8 cellular contexts compared by ENCODE assay signal in genomic region chr2:44358498-44358897, GRCh38. TPM values are rescaled to one million over a fixed set of nuclear protein-coding genes. Genes with fewer than 3 reads are reported as not detected.
A peak's percentile ranks its signal among the peaks of the same experiment; 100 is the strongest.
DNase-seq lines count a peak whose midpoint lies in the region; ATAC-seq and TF ChIP-seq lines count a peak whose summit lies in the region.

No MANE protein-coding gene starts in this region.

- intact Hi-C loops in CD4-positive, alpha-beta T cell (cut with DNase I, micrococcal nuclease) = loop anchor here in 1 of 2 experiments (10.0 kb wide), 1 partner anchor 1994 kb away; the partner anchor contains the start of gene COX7A2L

- H3K9me3 ChIP-seq in CD4-positive, alpha-beta T cell (ENCODE audit: control insufficient read depth, low read length) = no peaks in the 10 kb centered on the region

- no peaks in the 10 kb centered on the region for H3K27me3 Mint-ChIP-seq in CD4-positive, alpha-beta T cell

- no peak for ATAC-seq in CD4-positive, alpha-beta T cell (ENCODE audit: poor library complexity)
- ATAC-seq in GM19438 (IDR thresholded peaks at IDR 0.05; ENCODE audit: low read depth, unreplicated experiment) = peak; percentile 31
- no peak for ATAC-seq in HG03045 (IDR thresholded peaks at IDR 0.05; ENCODE audit: unreplicated experiment)

- peak overlapping the region; percentile 64 for H3K4me3 Mint-ChIP-seq in CD4-positive, alpha-beta T cell

- no peaks in the 10 kb centered on the region for H3K27me3 ChIP-seq in CD4-positive, alpha-beta T cell (ENCODE audit: control insufficient read depth, insufficient read depth, low read length)

- POLR2A ChIA-PET in CD4-positive, alpha-beta T cell (lab: Charles Lee) = interaction anchor here (1.1 to 1.3 kb wide), 2 partner anchors 20 to 33 kb away, joined by 3 read pairs; no protein-coding TSS in a partner anchor
- POLR2A ChIA-PET in HEK293T (lab: Yijun Ruan, JAX) = no interaction called here

- H3K27ac ChIP-seq in CD4-positive, alpha-beta T cell (ENCODE audit: low read depth, low read length) = no peak overlapping the region

- CTCF ChIA-PET in CD4-positive, alpha-beta T cell (lab: Charles Lee) = interaction anchor here (0.6 to 0.9 kb wide), 3 partner anchors 8 to 121 kb away, joined by 3 to 4 read pairs (median 3); no protein-coding TSS in a partner anchor
- CTCF ChIA-PET in HEK293T (lab: Yijun Ruan, JAX) = interaction anchor here (0.7 kb wide), 1 partner anchor 1563 kb away, joined by 3 read pairs; no protein-coding TSS in a partner anchor

- DNase-seq in CD4-positive, alpha-beta T cell = peak in 4 of 10 experiments; percentile 9 to 26 (median 12)
- DNase-seq in NCI-H510A (lab: John Stamatoyannopoulos, UW) = peak; percentile 75
- peak; percentile 72 for DNase-seq in astrocyte of the spinal cord (ENCODE audit: low read depth, low spot score)
- DNase-seq in skeletal muscle cell (ENCODE audit: low read depth) = peak; percentile 25
- DNase-seq in HEK293T (ENCODE audit: extremely low spot score) = no peak
- DNase-seq in midbrain (lab: John Stamatoyannopoulos, UW) = no peak

- H3K4me1 Mint-ChIP-seq in CD4-positive, alpha-beta T cell (ENCODE audit: low read depth) = peaks cover 60% of the 10 kb centered on the region

- peak overlapping the region; percentile 52 for H3K27ac Mint-ChIP-seq in CD4-positive, alpha-beta T cell

- in situ Hi-C loops in astrocyte of the spinal cord (cut with HindIII; ENCODE audit: low sequenced_read_pairs) = no loop called here

- TF ChIP-seq CTCF in CD4-positive, alpha-beta T cell (IDR thresholded peaks at IDR 0.05) = no peak
- no peak for TF ChIP-seq CTCF in astrocyte of the spinal cord (IDR thresholded peaks at IDR 0.05; ENCODE audit: low read depth, low read length)

- H3K36me3 Mint-ChIP-seq in CD4-positive, alpha-beta T cell (ENCODE audit: low read depth) = peaks cover 48% of the 10 kb centered on the region

- H3K9me3 Mint-ChIP-seq in CD4-positive, alpha-beta T cell = no peaks in the 10 kb centered on the region

- H3K4me3 ChIP-seq in astrocyte of the spinal cord (ENCODE audit: low read depth, low read length) (no peak overlapping the region), skeletal muscle cell (ENCODE audit: low read depth, low read length) (no peak overlapping the region)

TF ChIP-seq in HEK293T, 16 proteins besides CTCF, POLR2A, EP300 and RAD21:
- no peak for TF ChIP-seq TARDBP (IDR thresholded peaks at IDR 0.05)
- no peak for TF ChIP-seq BHLHE40 (IDR thresholded peaks at IDR 0.05; ENCODE audit: borderline replicate concordance)
- TF ChIP-seq SUZ12 (IDR thresholded peaks at IDR 0.05) = no peak
- no peak for TF ChIP-seq SP1 (IDR thresholded peaks at IDR 0.05)
- TF ChIP-seq LEF1 (IDR thresholded peaks at IDR 0.05; ENCODE audit: borderline replicate concordance) = no peak
- no peak for TF ChIP-seq L3MBTL2 (conservative IDR thresholded peaks at IDR 0.05)
- no peak for TF ChIP-seq NFRKB (IDR thresholded peaks at IDR 0.05)
- no peak for TF ChIP-seq ZNF384 (IDR thresholded peaks at IDR 0.05)
- TF ChIP-seq HDGF (IDR thresholded peaks at IDR 0.05; ENCODE audit: borderline replicate concordance) = no peak
- no peak for TF ChIP-seq ELF4 (IDR thresholded peaks at IDR 0.05)
- no peak for TF ChIP-seq FOXA1 (IDR thresholded peaks at IDR 0.05)
- no peak for TF ChIP-seq CTBP1 (IDR thresholded peaks at IDR 0.05; ENCODE audit: borderline replicate concordance)
- TF ChIP-seq, protein P1, sequence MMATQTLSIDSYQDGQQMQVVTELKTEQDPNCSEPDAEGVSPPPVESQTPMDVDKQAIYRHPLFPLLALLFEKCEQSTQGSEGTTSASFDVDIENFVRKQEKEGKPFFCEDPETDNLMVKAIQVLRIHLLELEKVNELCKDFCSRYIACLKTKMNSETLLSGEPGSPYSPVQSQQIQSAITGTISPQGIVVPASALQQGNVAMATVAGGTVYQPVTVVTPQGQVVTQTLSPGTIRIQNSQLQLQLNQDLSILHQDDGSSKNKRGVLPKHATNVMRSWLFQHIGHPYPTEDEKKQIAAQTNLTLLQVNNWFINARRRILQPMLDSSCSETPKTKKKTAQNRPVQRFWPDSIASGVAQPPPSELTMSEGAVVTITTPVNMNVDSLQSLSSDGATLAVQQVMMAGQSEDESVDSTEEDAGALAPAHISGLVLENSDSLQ (IDR thresholded peaks at IDR 0.05) = no peak
- TF ChIP-seq FOXM1 (IDR thresholded peaks at IDR 0.05; ENCODE audit: borderline replicate concordance) = no peak
- no peak for TF ChIP-seq FOXK2 (IDR thresholded peaks at IDR 0.05)
- no peak for TF ChIP-seq ARNT (IDR thresholded peaks at IDR 0.05)

RNA-seq across cellular contexts. Expression of gene PREPL, which starts 2.8 kb away (rescaled TPM):
- total RNA-seq in CD4-positive, alpha-beta T cell = 10 to 100 TPM; 30.0 to 31.4 TPM

RNA-seq across cellular contexts. Expression of gene CAMKMT, which starts 3.2 kb away (rescaled TPM):
- 10 to 100 TPM; 11.9 to 13.9 TPM for total RNA-seq in CD4-positive, alpha-beta T cell

Comparison
In these comparisons a context has a peak if more than half of its experiments do, and no peak if none do; other contexts are left out.
1. DNase-seq: peak in NCI-H510A (single experiment), astrocyte of the spinal cord (single experiment) and skeletal muscle cell (single experiment); none in HEK293T (single experiment) and midbrain (single experiment).